14 cellular contexts compared by ENCODE assay signal in genomic region chr9:134989206-134990065, GRCh38.
DNase-seq lines count a peak whose midpoint lies in the region; ATAC-seq, FAIRE-seq and TF ChIP-seq lines count a peak whose summit lies in the region.
"Had no signal": no experiment of that assay in that cellular context is flagged by ENCODE, and none has a peak within 500 bp of the region (broad histone marks: within the 10 kb centered on the region; RNA-seq: fewer than 3 reads in every experiment).

No MANE protein-coding gene starts in this region.

- no peak for ATAC-seq in HG03442 (IDR thresholded peaks at IDR 0.05; ENCODE audit: unreplicated experiment)
- ATAC-seq: HCT116 had no signal

- H3K79me1 ChIP-seq in H1 (ENCODE audit: low read depth, low read length), result no peaks in the 10 kb centered on the region

- no peaks in the 10 kb centered on the region for H3K36me3 ChIP-seq in NT2/D1 (ENCODE audit: insufficient read depth, insufficient read length, low read length)
- no peaks in the 10 kb centered on the region for H3K36me3 ChIP-seq in H1 (ENCODE audit: control insufficient read depth in 2 of 4, insufficient read depth in 4 of 4, low read length in 3 of 4)
- H3K36me3 ChIP-seq in osteoblast (ENCODE audit: insufficient read depth, low read length), result no peaks in the 10 kb centered on the region
- no peaks in the 10 kb centered on the region for H3K36me3 ChIP-seq in suprapubic skin

- TF ChIP-seq POLR2A in H1 (IDR thresholded peaks at IDR 0.05; ENCODE audit: control extremely low read depth in 1 of 2, low read depth in 2 of 2, low read length in 2 of 2), result no peak
- TF ChIP-seq POLR2A in suprapubic skin (IDR thresholded peaks at IDR 0.05), result no peak

- H2AFZ ChIP-seq in H1 (ENCODE audit: low read length), result no peak overlapping the region
- no peak overlapping the region for H2AFZ ChIP-seq in osteoblast (ENCODE audit: low read length)

- peak overlapping the region; percentile 32 for H3K9ac ChIP-seq in NT2/D1 (ENCODE audit: insufficient read length, low read depth)
- H3K9ac ChIP-seq in H1 (replicated peaks in 1 of 4; ENCODE audit: extremely low read depth in 1 of 4, low read depth in 3 of 4, low read length in 3 of 4), result no peak overlapping the region

- peaks cover 14% of the 10 kb centered on the region; the same call in 1 of the 2 replicates for H3K9me3 ChIP-seq in NT2/D1 (ENCODE audit: insufficient read depth, low read length)
- H3K9me3 ChIP-seq in H1 (ENCODE audit: insufficient read depth in 2 of 2, low read depth in 1 of 2, low read length in 1 of 2), result peaks cover 3 to 4% of the 10 kb centered on the region in 2 experiments; a peak in 3 of 4 replicates
- H3K9me3 ChIP-seq in osteoblast (ENCODE audit: low read depth, low read length), result no peaks in the 10 kb centered on the region
- no peaks in the 10 kb centered on the region for H3K9me3 ChIP-seq in suprapubic skin

- H3K23ac ChIP-seq in H1 (ENCODE audit: insufficient read length), result no peak overlapping the region

- POLR2A ChIA-PET in H1 (lab: Charles Lee; ENCODE audit: partially characterized antibody), result no interaction called here
- POLR2A ChIA-PET in HEK293T (lab: Yijun Ruan, JAX), result no interaction called here

- no peak overlapping the region for H2BK12ac ChIP-seq in H1 (ENCODE audit: low read depth, low read length)

- H3K18ac ChIP-seq in H1 (ENCODE audit: extremely low read depth, low read length), result no peak overlapping the region

- no peaks in the 10 kb centered on the region for H4K20me1 ChIP-seq in H1 (replicated peaks in 1 of 2; ENCODE audit: control insufficient read depth in 1 of 2, insufficient read depth in 2 of 2, low read length in 2 of 2)
- no peaks in the 10 kb centered on the region for H4K20me1 ChIP-seq in osteoblast (ENCODE audit: insufficient read depth, low read length)

- no peak for FAIRE-seq in H1 (lab: Jason Lieb, UNC)
- FAIRE-seq: H54 had no signal

- no peak overlapping the region for H2AK5ac ChIP-seq in H1 (ENCODE audit: low read depth, low read length)

- TF ChIP-seq EP300 in H1 (IDR thresholded peaks at IDR 0.05; ENCODE audit: borderline replicate concordance in 1 of 2, low read depth in 2 of 2, low read length in 2 of 2) (no peak), suprapubic skin (IDR thresholded peaks at IDR 0.05) (no peak)

- 86% methylated on average over 19 of the region's 23 CpGs; no CpG with 5 or more reads in 1 of the 2 experiments for WGBS in H1 (ENCODE audit: extremely low coverage in 1 of 2, insufficient coverage in 1 of 2, insufficient read length in 1 of 2, insufficient replicate concordance in 2 of 2, low coverage in 1 of 2, low lambda C conversion rate in 2 of 2, missing lambda C conversion rate in 1 of 2), 2 experiments
- WGBS in suprapubic skin, result 79% methylated on average over 13 of the region's 23 CpGs

- H3K27ac ChIP-seq in H1 (ENCODE audit: low read depth, low read length) (no peak overlapping the region), osteoblast (ENCODE audit: low read depth, low read length) (no peak overlapping the region), suprapubic skin (no peak overlapping the region)

- H3K27me3 ChIP-seq in NT2/D1 (ENCODE audit: insufficient read depth, insufficient read length), result no peaks in the 10 kb centered on the region
- H3K27me3 ChIP-seq in H1 (replicated peaks in 1 of 4; ENCODE audit: control insufficient read depth in 3 of 4, extremely low read depth in 1 of 4, insufficient read depth in 3 of 4, low read length in 3 of 4), result no peaks in the 10 kb centered on the region
- H3K27me3 ChIP-seq in osteoblast (ENCODE audit: insufficient read depth, low read length), result no peaks in the 10 kb centered on the region
- H3K27me3 ChIP-seq in suprapubic skin, result peaks cover 13% of the 10 kb centered on the region

- no peak overlapping the region for H3K4me3 ChIP-seq in NT2/D1 (ENCODE audit: insufficient read length, low read depth)
- no peak overlapping the region for H3K4me3 ChIP-seq in H1 (ENCODE audit: extremely low read depth in 1 of 4, insufficient read depth in 2 of 4, low read depth in 3 of 4, low read length in 4 of 4)
- H3K4me3 ChIP-seq in osteoblast (ENCODE audit: insufficient read depth, low read length), result no peak overlapping the region
- no peak overlapping the region for H3K4me3 ChIP-seq in suprapubic skin

- no peak for TF ChIP-seq RAD21 in H1 (IDR thresholded peaks at IDR 0.05 in 1 of 2, conservative IDR thresholded peaks at IDR 0.05 in 1 of 2; ENCODE audit: low read depth in 2 of 2, low read length in 2 of 2)

- H4K5ac ChIP-seq in H1 (ENCODE audit: insufficient read length, low read depth, low read length), result no peak overlapping the region

- H3K14ac ChIP-seq in H1 (ENCODE audit: insufficient read length), result no peak overlapping the region

- H4K91ac ChIP-seq in H1 (replicated peaks; ENCODE audit: insufficient read length, low read length), result no peak overlapping the region

- no peak overlapping the region for H3K4me2 ChIP-seq in H1 (ENCODE audit: insufficient read depth in 1 of 2, low read depth in 2 of 2, low read length in 2 of 2)
- H3K4me2 ChIP-seq in osteoblast (ENCODE audit: insufficient read depth, low read length), result no peak overlapping the region

- no peak overlapping the region for H3K56ac ChIP-seq in H1 (replicated peaks; ENCODE audit: insufficient read length, low read depth, low read length)

- no peaks in the 10 kb centered on the region for H3K79me2 ChIP-seq in H1 (ENCODE audit: control insufficient read depth in 1 of 2, insufficient read depth in 2 of 2, low read length in 2 of 2)
- no peaks in the 10 kb centered on the region for H3K79me2 ChIP-seq in osteoblast (ENCODE audit: insufficient read depth, low read length)

- H2BK5ac ChIP-seq in H1 (ENCODE audit: low read depth, low read length), result no peak overlapping the region

- H2BK15ac ChIP-seq in H1 (ENCODE audit: low read length), result no peak overlapping the region

- no peak overlapping the region for H2BK20ac ChIP-seq in H1 (ENCODE audit: low read length)

- TF ChIP-seq CTCF in H1 (IDR thresholded peaks at IDR 0.05; ENCODE audit: control extremely low read depth in 1 of 3, insufficient read depth in 1 of 3, low read depth in 1 of 3, low read length in 3 of 3) (no peak), osteoblast (IDR thresholded peaks at IDR 0.05; ENCODE audit: extremely low read depth, low read depth, low read length) (no peak), suprapubic skin (IDR thresholded peaks at IDR 0.05) (no peak)

- H3K4me1 ChIP-seq in NT2/D1 (ENCODE audit: insufficient read depth, insufficient read length), result no peaks in the 10 kb centered on the region
- no peaks in the 10 kb centered on the region; a peak in 1 of 7 replicates for H3K4me1 ChIP-seq in H1 (replicated peaks in 1 of 4; ENCODE audit: control insufficient read depth in 3 of 4, insufficient read depth in 4 of 4, low read length in 3 of 4)
- no peaks in the 10 kb centered on the region for H3K4me1 ChIP-seq in osteoblast (ENCODE audit: insufficient read depth, low read length)
- H3K4me1 ChIP-seq in suprapubic skin, result peaks cover 16% of the 10 kb centered on the region
- H3K4me1 ChIP-seq: Caco-2 had no signal

- CTCF ChIA-PET in H1 (lab: Charles Lee; ENCODE audit: partially characterized antibody) (interaction anchor here (0.6 to 1.7 kb wide), 5 partner anchors 39 to 302 kb away, joined by 3 to 8 read pairs (median 4); no protein-coding TSS in a partner anchor), HEK293T (lab: Yijun Ruan, JAX) (no interaction called here)

- H3K23me2 ChIP-seq in H1 (ENCODE audit: low read depth, low read length), result no peaks in the 10 kb centered on the region

- 0 out of 2 replicates have a peak overlapping the region, but pooled peaks have one; percentile 5 for H4K8ac ChIP-seq in H1 (ENCODE audit: extremely low read depth, insufficient read depth, low read length)

- no peak overlapping the region for H2BK120ac ChIP-seq in H1 (replicated peaks; ENCODE audit: low read depth, low read length)

- no peak overlapping the region for H3K4ac ChIP-seq in H1 (replicated peaks; ENCODE audit: insufficient read length, low read depth, low read length)

- no peak for DNase-seq in NT2/D1 (ENCODE audit: low read depth, low spot score)
- no peak for DNase-seq in H1 (ENCODE audit: low read depth in 1 of 2, low spot score in 2 of 2)
- DNase-seq in osteoblast (ENCODE audit: insufficient read length, low spot score, missing footprints), result peak; percentile 51
- DNase-seq in suprapubic skin (ENCODE audit: low spot score in 2 of 2), result peak; percentile 44 to 72
- DNase-seq in occipital lobe (lab: John Stamatoyannopoulos, UW), result no peak
- no peak for DNase-seq in HEK293T (ENCODE audit: extremely low spot score)
- DNase-seq: CD8-positive, alpha-beta memory T cell; DND-41; GF-D8; IMR-90 had no signal

TF ChIP-seq in H1, 55 proteins besides CTCF, POLR2A, EP300 and RAD21 (continues in another document):
- TF ChIP-seq RBBP5 (IDR thresholded peaks at IDR 0.05; ENCODE audit: borderline replicate concordance, low read depth, low read length) (no peak), TAF1 (IDR thresholded peaks at IDR 0.05; ENCODE audit: low read depth, low read length) (no peak), TCF12 (IDR thresholded peaks at IDR 0.05; ENCODE audit: low read depth, low read length) (no peak), JUND (IDR thresholded peaks at IDR 0.05; ENCODE audit: low read length) (no peak)
- TF ChIP-seq, protein P1, sequence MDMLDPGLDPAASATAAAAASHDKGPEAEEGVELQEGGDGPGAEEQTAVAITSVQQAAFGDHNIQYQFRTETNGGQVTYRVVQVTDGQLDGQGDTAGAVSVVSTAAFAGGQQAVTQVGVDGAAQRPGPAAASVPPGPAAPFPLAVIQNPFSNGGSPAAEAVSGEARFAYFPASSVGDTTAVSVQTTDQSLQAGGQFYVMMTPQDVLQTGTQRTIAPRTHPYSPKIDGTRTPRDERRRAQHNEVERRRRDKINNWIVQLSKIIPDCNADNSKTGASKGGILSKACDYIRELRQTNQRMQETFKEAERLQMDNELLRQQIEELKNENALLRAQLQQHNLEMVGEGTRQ (IDR thresholded peaks at IDR 0.05; ENCODE audit: low read length), result no peak

TF ChIP-seq in HEK293T, 16 proteins besides CTCF, POLR2A, EP300 and RAD21:
- TF ChIP-seq FOXM1 (IDR thresholded peaks at IDR 0.05; ENCODE audit: borderline replicate concordance), result no peak
- no peak for TF ChIP-seq FOXK2 (IDR thresholded peaks at IDR 0.05)

Comparison
In these comparisons a context has a peak if more than half of its experiments do, and no peak if none do; other contexts are left out.
1. DNase-seq: peak in osteoblast (single experiment) and suprapubic skin (2 of 2); none in NT2/D1 (single experiment), H1 (0 of 2), occipital lobe (single experiment) and HEK293T (single experiment).